Comparison of ENCODE assay signal across 1 cellular context in the genomic region with DNA sequence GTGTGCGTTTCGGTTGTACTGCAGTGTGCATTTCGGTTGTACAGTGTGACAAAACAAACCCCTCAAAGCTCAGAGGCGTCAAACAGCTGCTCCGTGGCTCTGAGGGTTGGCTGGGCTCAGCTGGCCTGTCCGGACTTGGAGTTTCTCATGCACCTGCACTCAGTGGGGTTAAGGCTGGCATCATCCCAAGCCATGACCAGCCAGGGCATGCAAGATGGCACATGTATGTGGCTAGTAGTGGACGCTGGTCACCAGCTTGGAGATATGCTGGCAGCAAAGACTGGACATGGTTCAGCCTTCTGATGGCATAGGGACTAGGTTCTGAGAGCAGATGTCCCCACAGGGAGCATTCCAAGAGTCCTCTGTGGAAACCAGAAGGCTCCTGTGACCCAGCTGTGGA.
TF ChIP-seq lines count a peak whose summit lies in the region.

No MANE protein-coding gene starts in this region.

TF ChIP-seq in WTC11, 78 proteins besides CTCF, POLR2A, EP300 and RAD21 (continued from another document):
- TF ChIP-seq, protein P1, sequence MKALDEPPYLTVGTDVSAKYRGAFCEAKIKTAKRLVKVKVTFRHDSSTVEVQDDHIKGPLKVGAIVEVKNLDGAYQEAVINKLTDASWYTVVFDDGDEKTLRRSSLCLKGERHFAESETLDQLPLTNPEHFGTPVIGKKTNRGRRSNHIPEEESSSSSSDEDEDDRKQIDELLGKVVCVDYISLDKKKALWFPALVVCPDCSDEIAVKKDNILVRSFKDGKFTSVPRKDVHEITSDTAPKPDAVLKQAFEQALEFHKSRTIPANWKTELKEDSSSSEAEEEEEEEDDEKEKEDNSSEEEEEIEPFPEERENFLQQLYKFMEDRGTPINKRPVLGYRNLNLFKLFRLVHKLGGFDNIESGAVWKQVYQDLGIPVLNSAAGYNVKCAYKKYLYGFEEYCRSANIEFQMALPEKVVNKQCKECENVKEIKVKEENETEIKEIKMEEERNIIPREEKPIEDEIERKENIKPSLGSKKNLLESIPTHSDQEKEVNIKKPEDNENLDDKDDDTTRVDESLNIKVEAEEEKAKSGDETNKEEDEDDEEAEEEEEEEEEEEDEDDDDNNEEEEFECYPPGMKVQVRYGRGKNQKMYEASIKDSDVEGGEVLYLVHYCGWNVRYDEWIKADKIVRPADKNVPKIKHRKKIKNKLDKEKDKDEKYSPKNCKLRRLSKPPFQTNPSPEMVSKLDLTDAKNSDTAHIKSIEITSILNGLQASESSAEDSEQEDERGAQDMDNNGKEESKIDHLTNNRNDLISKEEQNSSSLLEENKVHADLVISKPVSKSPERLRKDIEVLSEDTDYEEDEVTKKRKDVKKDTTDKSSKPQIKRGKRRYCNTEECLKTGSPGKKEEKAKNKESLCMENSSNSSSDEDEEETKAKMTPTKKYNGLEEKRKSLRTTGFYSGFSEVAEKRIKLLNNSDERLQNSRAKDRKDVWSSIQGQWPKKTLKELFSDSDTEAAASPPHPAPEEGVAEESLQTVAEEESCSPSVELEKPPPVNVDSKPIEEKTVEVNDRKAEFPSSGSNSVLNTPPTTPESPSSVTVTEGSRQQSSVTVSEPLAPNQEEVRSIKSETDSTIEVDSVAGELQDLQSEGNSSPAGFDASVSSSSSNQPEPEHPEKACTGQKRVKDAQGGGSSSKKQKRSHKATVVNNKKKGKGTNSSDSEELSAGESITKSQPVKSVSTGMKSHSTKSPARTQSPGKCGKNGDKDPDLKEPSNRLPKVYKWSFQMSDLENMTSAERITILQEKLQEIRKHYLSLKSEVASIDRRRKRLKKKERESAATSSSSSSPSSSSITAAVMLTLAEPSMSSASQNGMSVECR (CRISPR knock-in tag; IDR thresholded peaks at IDR 0.05; ENCODE audit: borderline replicate concordance) = no peak
TF ChIP-seq in WTC11: peak in this region for 0.
